ENCODE assay signal across 1 cellular context in the genomic region with DNA sequence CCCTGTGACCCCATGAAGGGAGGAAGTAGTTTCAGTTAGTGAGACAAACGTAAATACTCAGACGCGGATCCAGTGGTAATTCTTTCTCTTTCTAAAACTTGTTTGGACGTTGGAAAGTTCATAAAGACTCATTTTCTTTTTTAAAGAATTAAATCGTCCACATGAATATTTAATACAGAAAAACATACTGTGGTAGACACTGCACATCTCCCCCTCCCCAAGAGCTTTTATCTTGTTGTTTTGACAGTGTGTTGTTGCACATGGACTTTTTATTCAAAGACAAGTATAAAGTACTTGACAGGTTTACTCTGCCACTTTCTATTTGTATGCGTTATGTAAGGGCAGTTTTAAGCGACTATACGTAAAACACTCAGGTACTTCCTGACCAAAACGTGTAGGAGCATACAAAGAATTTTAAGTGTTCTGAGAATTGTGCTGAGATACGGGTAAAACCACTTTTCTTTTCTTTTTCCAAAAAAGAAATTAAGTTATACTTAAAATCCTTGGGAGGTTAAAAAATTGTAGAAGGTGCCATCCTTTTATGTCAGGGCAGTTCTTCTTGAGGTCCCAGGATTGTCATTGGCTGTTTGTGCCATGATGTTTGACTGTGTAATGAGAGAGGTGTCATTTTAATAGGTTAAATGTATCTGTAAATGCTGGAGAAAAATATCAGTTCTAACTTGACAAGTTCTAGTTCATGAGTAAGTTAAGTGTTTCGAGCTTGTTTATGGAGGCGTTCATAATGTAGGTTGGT.
TF ChIP-seq lines count a peak whose summit lies in the region.

No MANE protein-coding gene starts in this region.

TF ChIP-seq in GM23338, 12 proteins besides CTCF, POLR2A, EP300 and RAD21 (continued from another document):
- TF ChIP-seq, protein P1, sequence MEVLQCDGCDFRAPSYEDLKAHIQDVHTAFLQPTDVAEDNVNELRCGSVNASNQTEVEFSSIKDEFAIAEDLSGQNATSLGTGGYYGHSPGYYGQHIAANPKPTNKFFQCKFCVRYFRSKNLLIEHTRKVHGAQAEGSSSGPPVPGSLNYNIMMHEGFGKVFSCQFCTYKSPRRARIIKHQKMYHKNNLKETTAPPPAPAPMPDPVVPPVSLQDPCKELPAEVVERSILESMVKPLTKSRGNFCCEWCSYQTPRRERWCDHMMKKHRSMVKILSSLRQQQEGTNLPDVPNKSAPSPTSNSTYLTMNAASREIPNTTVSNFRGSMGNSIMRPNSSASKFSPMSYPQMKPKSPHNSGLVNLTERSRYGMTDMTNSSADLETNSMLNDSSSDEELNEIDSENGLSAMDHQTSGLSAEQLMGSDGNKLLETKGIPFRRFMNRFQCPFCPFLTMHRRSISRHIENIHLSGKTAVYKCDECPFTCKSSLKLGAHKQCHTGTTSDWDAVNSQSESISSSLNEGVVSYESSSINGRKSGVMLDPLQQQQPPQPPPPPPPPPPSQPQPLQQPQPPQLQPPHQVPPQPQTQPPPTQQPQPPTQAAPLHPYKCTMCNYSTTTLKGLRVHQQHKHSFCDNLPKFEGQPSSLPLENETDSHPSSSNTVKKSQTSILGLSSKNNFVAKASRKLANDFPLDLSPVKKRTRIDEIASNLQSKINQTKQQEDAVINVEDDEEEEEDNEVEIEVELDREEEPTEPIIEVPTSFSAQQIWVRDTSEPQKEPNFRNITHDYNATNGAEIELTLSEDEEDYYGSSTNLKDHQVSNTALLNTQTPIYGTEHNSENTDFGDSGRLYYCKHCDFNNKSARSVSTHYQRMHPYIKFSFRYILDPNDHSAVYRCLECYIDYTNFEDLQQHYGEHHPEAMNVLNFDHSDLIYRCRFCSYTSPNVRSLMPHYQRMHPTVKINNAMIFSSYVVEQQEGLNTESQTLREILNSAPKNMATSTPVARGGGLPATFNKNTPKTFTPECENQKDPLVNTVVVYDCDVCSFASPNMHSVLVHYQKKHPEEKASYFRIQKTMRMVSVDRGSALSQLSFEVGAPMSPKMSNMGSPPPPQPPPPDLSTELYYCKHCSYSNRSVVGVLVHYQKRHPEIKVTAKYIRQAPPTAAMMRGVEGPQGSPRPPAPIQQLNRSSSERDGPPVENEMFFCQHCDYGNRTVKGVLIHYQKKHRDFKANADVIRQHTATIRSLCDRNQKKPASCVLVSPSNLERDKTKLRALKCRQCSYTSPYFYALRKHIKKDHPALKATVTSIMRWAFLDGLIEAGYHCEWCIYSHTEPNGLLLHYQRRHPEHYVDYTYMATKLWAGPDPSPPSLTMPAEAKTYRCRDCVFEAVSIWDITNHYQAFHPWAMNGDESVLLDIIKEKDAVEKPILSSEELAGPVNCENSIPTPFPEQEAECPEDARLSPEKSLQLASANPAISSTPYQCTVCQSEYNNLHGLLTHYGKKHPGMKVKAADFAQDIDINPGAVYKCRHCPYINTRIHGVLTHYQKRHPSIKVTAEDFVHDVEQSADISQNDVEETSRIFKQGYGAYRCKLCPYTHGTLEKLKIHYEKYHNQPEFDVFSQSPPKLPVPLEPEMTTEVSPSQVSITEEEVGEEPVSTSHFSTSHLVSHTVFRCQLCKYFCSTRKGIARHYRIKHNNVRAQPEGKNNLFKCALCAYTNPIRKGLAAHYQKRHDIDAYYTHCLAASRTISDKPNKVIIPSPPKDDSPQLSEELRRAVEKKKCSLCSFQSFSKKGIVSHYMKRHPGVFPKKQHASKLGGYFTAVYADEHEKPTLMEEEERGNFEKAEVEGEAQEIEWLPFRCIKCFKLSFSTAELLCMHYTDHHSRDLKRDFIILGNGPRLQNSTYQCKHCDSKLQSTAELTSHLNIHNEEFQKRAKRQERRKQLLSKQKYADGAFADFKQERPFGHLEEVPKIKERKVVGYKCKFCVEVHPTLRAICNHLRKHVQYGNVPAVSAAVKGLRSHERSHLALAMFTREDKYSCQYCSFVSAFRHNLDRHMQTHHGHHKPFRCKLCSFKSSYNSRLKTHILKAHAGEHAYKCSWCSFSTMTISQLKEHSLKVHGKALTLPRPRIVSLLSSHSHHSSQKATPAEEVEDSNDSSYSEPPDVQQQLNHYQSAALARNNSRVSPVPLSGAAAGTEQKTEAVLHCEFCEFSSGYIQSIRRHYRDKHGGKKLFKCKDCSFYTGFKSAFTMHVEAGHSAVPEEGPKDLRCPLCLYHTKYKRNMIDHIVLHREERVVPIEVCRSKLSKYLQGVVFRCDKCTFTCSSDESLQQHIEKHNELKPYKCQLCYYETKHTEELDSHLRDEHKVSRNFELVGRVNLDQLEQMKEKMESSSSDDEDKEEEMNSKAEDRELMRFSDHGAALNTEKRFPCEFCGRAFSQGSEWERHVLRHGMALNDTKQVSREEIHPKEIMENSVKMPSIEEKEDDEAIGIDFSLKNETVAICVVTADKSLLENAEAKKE (CRISPR knock-in tag; IDR thresholded peaks at IDR 0.05), result no peak
- TF ChIP-seq, protein P2, sequence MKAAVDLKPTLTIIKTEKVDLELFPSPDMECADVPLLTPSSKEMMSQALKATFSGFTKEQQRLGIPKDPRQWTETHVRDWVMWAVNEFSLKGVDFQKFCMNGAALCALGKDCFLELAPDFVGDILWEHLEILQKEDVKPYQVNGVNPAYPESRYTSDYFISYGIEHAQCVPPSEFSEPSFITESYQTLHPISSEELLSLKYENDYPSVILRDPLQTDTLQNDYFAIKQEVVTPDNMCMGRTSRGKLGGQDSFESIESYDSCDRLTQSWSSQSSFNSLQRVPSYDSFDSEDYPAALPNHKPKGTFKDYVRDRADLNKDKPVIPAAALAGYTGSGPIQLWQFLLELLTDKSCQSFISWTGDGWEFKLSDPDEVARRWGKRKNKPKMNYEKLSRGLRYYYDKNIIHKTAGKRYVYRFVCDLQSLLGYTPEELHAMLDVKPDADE (IDR thresholded peaks at IDR 0.05), result no peak
- TF ChIP-seq EZH2 (IDR thresholded peaks at IDR 0.05; ENCODE audit: low read depth, unreplicated experiment) (no peak), STAT1 (IDR thresholded peaks at IDR 0.05; ENCODE audit: unreplicated experiment) (no peak), CREB1 (CRISPR knock-in tag; IDR thresholded peaks at IDR 0.05; ENCODE audit: low read depth) (no peak), ZNF114 (CRISPR knock-in tag; IDR thresholded peaks at IDR 0.05) (no peak), POLR2AphosphoS5 (IDR thresholded peaks at IDR 0.05; ENCODE audit: low read depth) (no peak), NANOG (IDR thresholded peaks at IDR 0.05; ENCODE audit: borderline replicate concordance) (no peak), ZNF331 (CRISPR knock-in tag; IDR thresholded peaks at IDR 0.05; ENCODE audit: low read depth) (no peak)
- TF ChIP-seq, protein P3, sequence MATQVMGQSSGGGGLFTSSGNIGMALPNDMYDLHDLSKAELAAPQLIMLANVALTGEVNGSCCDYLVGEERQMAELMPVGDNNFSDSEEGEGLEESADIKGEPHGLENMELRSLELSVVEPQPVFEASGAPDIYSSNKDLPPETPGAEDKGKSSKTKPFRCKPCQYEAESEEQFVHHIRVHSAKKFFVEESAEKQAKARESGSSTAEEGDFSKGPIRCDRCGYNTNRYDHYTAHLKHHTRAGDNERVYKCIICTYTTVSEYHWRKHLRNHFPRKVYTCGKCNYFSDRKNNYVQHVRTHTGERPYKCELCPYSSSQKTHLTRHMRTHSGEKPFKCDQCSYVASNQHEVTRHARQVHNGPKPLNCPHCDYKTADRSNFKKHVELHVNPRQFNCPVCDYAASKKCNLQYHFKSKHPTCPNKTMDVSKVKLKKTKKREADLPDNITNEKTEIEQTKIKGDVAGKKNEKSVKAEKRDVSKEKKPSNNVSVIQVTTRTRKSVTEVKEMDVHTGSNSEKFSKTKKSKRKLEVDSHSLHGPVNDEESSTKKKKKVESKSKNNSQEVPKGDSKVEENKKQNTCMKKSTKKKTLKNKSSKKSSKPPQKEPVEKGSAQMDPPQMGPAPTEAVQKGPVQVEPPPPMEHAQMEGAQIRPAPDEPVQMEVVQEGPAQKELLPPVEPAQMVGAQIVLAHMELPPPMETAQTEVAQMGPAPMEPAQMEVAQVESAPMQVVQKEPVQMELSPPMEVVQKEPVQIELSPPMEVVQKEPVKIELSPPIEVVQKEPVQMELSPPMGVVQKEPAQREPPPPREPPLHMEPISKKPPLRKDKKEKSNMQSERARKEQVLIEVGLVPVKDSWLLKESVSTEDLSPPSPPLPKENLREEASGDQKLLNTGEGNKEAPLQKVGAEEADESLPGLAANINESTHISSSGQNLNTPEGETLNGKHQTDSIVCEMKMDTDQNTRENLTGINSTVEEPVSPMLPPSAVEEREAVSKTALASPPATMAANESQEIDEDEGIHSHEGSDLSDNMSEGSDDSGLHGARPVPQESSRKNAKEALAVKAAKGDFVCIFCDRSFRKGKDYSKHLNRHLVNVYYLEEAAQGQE (IDR thresholded peaks at IDR 0.05; ENCODE audit: unreplicated experiment), result no peak
